In the genomic region with DNA sequence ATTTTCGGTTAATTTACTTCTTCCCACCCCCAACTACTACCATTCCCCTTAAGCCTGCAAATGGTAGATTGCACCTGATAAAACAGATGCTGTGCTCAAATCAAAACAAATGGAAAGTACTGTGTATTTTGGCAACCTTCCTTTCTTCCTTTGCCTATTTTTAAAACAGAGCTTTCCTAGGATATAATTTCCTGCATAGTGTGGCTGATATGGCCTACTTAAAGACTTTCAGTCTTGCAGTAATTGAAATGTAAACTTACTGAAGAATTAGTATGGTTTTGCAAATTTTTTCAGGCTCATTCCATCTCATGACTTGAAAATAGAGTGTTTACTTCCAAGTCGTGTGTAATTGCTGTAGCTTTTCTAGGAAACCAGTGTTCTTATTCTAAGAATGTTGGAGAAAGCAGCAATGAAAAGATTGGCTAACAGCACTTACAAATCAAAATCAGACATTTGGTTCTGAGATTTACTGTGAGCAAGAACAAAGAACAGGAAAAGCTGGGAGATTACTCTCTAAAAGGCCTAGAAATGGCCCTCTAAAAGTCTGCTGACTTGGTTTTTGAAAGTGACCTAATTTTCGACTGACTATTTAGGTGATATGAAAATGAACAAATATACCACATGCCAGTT, we compare ENCODE assay signal across 9 cellular contexts. TPM values are rescaled to one million over a fixed set of nuclear protein-coding genes. Genes with fewer than 3 reads are reported as not detected.
DNase-seq lines count a peak whose midpoint lies in the region; ATAC-seq and TF ChIP-seq lines count a peak whose summit lies in the region.
"Had no signal": no experiment of that assay in that cellular context is flagged by ENCODE, and none has a peak within 500 bp of the region (broad histone marks: within the 10 kb centered on the region; RNA-seq: fewer than 3 reads in every experiment).

No MANE protein-coding gene starts in this region.

- TF ChIP-seq CTCF in fibroblast of mammary gland (conservative IDR thresholded peaks at IDR 0.05; ENCODE audit: control insufficient read depth, insufficient read depth, low read depth, low read length) = no peak

- peak; percentile 37 for DNase-seq in NCI-H2171 treated with DMSO at 0.1 percent for 48 hours (lab: John Stamatoyannopoulos, UW)
- DNase-seq in NCI-H2171 (lab: John Stamatoyannopoulos, UW) = no peak
- DNase-seq in SHP77 treated with DMSO at 0.1 percent for 48 hours (lab: John Stamatoyannopoulos, UW) = peak; percentile 37
- peak; percentile 51 for DNase-seq in fibroblast of mammary gland (ENCODE audit: low read depth)
- peak; percentile 57 for DNase-seq in renal cortical epithelial cell (ENCODE audit: low read depth)
- DNase-seq in Ammon's horn (ENCODE audit: low spot score) = no peak

- H3K4me3 ChIP-seq in fibroblast of mammary gland (ENCODE audit: control insufficient read depth, low read depth, low read length) = no peak overlapping the region
- H3K4me3 ChIP-seq: BLaER1 treated with 17β-estradiol and CSF1 and Interleukin-3, amounts not matched to agents 10 nM and 100 nM had no signal

- no peak for ATAC-seq in HG03025 (IDR thresholded peaks at IDR 0.05; ENCODE audit: low FRiP score, unreplicated experiment)
- no peak for ATAC-seq in GM18517 (IDR thresholded peaks at IDR 0.05; ENCODE audit: unreplicated experiment)

RNA-seq across cellular contexts. Expression of gene REEP3, which starts 52.0 kb away (rescaled TPM):
- total RNA-seq in renal cortical epithelial cell = 85.7 and 90.6 TPM in 2 replicates

Comparison
In these comparisons a context has a peak if more than half of its experiments do, and no peak if none do; other contexts are left out.
1. DNase-seq: peak in NCI-H2171 treated with DMSO at 0.1 percent for 48 hours (single experiment), SHP77 treated with DMSO at 0.1 percent for 48 hours (single experiment), fibroblast of mammary gland (single experiment) and renal cortical epithelial cell (single experiment); none in NCI-H2171 (single experiment) and Ammon's horn (single experiment).